ENCODE assay signal across 10 cellular contexts in genomic region chr3:172592898-172593669, GRCh38.
DNase-seq lines count a peak whose midpoint lies in the region.
"Had no signal": no experiment of that assay in that cellular context is flagged by ENCODE, and none has a peak within 500 bp of the region (broad histone marks: within the 10 kb centered on the region; RNA-seq: fewer than 3 reads in every experiment).

No MANE protein-coding gene starts in this region.

- POLR2A ChIA-PET in activated CD4-positive, alpha-beta memory T cell treated with anti-CD3 and anti-CD28 coated beads for 36 hours (lab: Charles Lee), result interaction anchor here (1.3 to 2.8 kb wide), 4 partner anchors 31 to 81 kb away, joined by 4 to 18 read pairs (median 12); partner anchors contain the start of gene TNFSF10

- peak; percentile 13 for DNase-seq in stimulated activated CD4-positive, alpha-beta T cell treated with anti-CD3 and anti-CD28 coated beads, Interleukin-1b, Interleukin-23, amount 100 ng/mL, for 48 hours
- no peak for DNase-seq in stimulated activated CD4-positive, alpha-beta T cell treated with anti-CD3 and anti-CD28 coated beads, Interleukin-12 subunit alpha, Interleukin-12 subunit beta, amount 100 ng/mL, for 4 hours
- peak; percentile 53 for DNase-seq in activated CD4-positive, alpha-beta memory T cell treated with anti-CD3 and anti-CD28 coated beads for 36 hours
- DNase-seq in immature natural killer cell (no peak), DMS153 (lab: John Stamatoyannopoulos, UW) (no peak), NCI-H1048 (lab: John Stamatoyannopoulos, UW) (no peak), SJCRH30 (no peak), OCI-M1 (lab: John Stamatoyannopoulos, UW) (no peak)
- DNase-seq: NCI-H446 treated with DMSO at 0.1 percent for 48 hours, occipital lobe had no signal

- H3K36me3 Mint-ChIP-seq in activated CD4-positive, alpha-beta memory T cell treated with anti-CD3 and anti-CD28 coated beads for 36 hours, result peaks cover 17% of the 10 kb centered on the region
- H3K36me3 Mint-ChIP-seq in immature natural killer cell, result peaks cover 0 to 4% (median 0%) of the 10 kb centered on the region in 3 donors

- H3K27me3 ChIP-seq in SJCRH30, result no peaks in the 10 kb centered on the region

- H3K27me3 Mint-ChIP-seq in activated CD4-positive, alpha-beta memory T cell treated with anti-CD3 and anti-CD28 coated beads for 36 hours, result peaks cover 6% of the 10 kb centered on the region
- peaks cover 5 to 13% (median 5%) of the 10 kb centered on the region in 3 donors for H3K27me3 Mint-ChIP-seq in immature natural killer cell (ENCODE audit: low read depth in 3 of 3)

- H3K36me3 ChIP-seq in SJCRH30, result no peaks in the 10 kb centered on the region

- peaks cover 66% of the 10 kb centered on the region for H3K4me1 Mint-ChIP-seq in activated CD4-positive, alpha-beta memory T cell treated with anti-CD3 and anti-CD28 coated beads for 36 hours (ENCODE audit: low read depth)
- peaks cover 59 to 74% of the 10 kb centered on the region in 2 donors for H3K4me1 Mint-ChIP-seq in immature natural killer cell

- no peak overlapping the region for H3K4me3 Mint-ChIP-seq in activated CD4-positive, alpha-beta memory T cell treated with anti-CD3 and anti-CD28 coated beads for 36 hours
- peak overlapping the region; percentile 2 to 70 (median 16) for H3K4me3 Mint-ChIP-seq in immature natural killer cell

- no peaks in the 10 kb centered on the region for H3K9me3 ChIP-seq in SJCRH30 (replicated peaks)

- intact Hi-C loops in activated CD4-positive, alpha-beta memory T cell treated with anti-CD3 and anti-CD28 coated beads for 36 hours (cut with micrococcal nuclease), result loop anchor here (1.0 to 10.0 kb wide), 10 partner anchors 11 to 486 kb away; partner anchors contain the start of gene ECT2

- peak overlapping the region; percentile 84 for H3K27ac Mint-ChIP-seq in activated CD4-positive, alpha-beta memory T cell treated with anti-CD3 and anti-CD28 coated beads for 36 hours
- H3K27ac Mint-ChIP-seq in immature natural killer cell, result peak overlapping the region; percentile 69 to 88 (median 84)

- no peaks in the 10 kb centered on the region for H3K4me1 ChIP-seq in SJCRH30

- peaks cover 19% of the 10 kb centered on the region for H3K9me3 Mint-ChIP-seq in activated CD4-positive, alpha-beta memory T cell treated with anti-CD3 and anti-CD28 coated beads for 36 hours
- peaks cover 0 to 3% (median 0%) of the 10 kb centered on the region in 6 donors for H3K9me3 Mint-ChIP-seq in immature natural killer cell

- CTCF ChIA-PET in activated CD4-positive, alpha-beta memory T cell treated with anti-CD3 and anti-CD28 coated beads for 36 hours (lab: Charles Lee), result interaction anchor here (1.1 to 2.5 kb wide), 7 partner anchors 13 to 82 kb away, joined by 4 to 10 read pairs (median 5); no protein-coding TSS in a partner anchor

- no peak overlapping the region for H3K27ac ChIP-seq in SJCRH30

- H3K4me3 ChIP-seq in SJCRH30, result no peak overlapping the region

Comparison
In these comparisons a context has a peak if more than half of its experiments do, and no peak if none do; other contexts are left out.
1. DNase-seq: peak in stimulated activated CD4-positive, alpha-beta T cell treated with anti-CD3 and anti-CD28 coated beads, Interleukin-1b, Interleukin-23, amount 100 ng/mL, for 48 hours (single experiment) and activated CD4-positive, alpha-beta memory T cell treated with anti-CD3 and anti-CD28 coated beads for 36 hours (single experiment); none in stimulated activated CD4-positive, alpha-beta T cell treated with anti-CD3 and anti-CD28 coated beads, Interleukin-12 subunit alpha, Interleukin-12 subunit beta, amount 100 ng/mL, for 4 hours (single experiment), immature natural killer cell (0 of 3), DMS153 (single experiment), NCI-H1048 (single experiment), SJCRH30 (0 of 2) and OCI-M1 (single experiment).